In the genomic region with DNA sequence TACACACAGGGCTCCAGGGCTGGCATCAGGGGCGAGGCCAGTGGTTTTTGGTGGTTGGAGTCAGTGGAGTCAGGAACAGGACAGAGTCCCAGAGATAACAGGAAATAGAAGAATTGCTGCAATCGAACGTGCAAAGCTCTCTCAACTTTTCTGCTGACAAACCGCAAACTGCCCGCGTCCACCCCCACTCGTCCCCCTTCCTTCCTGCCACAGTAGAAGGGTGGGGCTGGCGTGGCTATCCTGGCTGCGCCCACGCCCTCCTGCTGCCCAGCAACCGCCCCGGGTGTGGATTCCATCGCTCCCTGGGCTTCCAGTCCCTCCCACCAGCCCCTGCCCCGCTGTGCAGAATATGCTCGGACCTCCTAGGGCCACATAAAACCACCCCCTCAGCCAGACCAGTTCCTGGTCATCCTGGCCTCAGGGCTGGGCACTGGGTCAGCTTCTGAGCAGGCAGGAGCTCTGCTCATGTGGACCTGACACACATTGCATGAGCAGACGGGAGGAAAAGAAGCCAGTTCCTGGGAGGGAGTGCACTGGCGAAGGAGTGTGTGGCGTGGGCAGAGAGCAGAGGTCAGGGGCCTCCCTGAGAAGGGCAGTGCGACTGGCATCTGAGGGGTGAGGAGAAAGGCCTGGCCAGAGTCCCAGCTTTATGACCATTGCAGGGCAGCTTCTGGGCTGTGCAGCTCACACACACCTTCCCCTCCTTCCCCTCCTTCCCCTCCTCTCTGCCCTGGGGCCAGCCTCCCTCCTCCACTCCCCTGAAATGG, we compare ENCODE assay signal across 8 cellular contexts.
DNase-seq lines count a peak whose midpoint lies in the region; ATAC-seq and TF ChIP-seq lines count a peak whose summit lies in the region.

No MANE protein-coding gene starts in this region.

- no peak overlapping the region for H2AFZ ChIP-seq in smooth muscle cell (ENCODE audit: low read depth)

- no peaks in the 10 kb centered on the region for H3K36me3 ChIP-seq in smooth muscle cell (ENCODE audit: low read depth)

- 69% methylated on average over 19 of the region's 19 CpGs for WGBS in smooth muscle cell (ENCODE audit: low lambda C conversion rate)

- TF ChIP-seq CTCF in fibroblast of the aortic adventitia (IDR thresholded peaks at IDR 0.05; ENCODE audit: insufficient read depth, low read length) (no peak), smooth muscle cell (IDR thresholded peaks at IDR 0.05; ENCODE audit: borderline replicate concordance, insufficient read depth, poor library complexity, severe bottlenecking) (no peak), GM20000 (IDR thresholded peaks at IDR 0.05; ENCODE audit: extremely low read depth, missing control alignments) (no peak)

- no peak for ATAC-seq in GM21360 (IDR thresholded peaks at IDR 0.05; ENCODE audit: unreplicated experiment)
- ATAC-seq in GM18873 (IDR thresholded peaks at IDR 0.05; ENCODE audit: low FRiP score, unreplicated experiment) = no peak

- no peak overlapping the region for H3K27ac ChIP-seq in smooth muscle cell (ENCODE audit: low read depth)

- no peaks in the 10 kb centered on the region for H4K20me1 ChIP-seq in smooth muscle cell (ENCODE audit: low read depth)

- H3F3A ChIP-seq in smooth muscle cell (ENCODE audit: low read depth) = no peaks in the 10 kb centered on the region

- no peak overlapping the region for H3K4me3 ChIP-seq in fibroblast of the aortic adventitia (ENCODE audit: low read depth, low read length)
- no peak overlapping the region for H3K4me3 ChIP-seq in smooth muscle cell

- no peaks in the 10 kb centered on the region for H3K27me3 ChIP-seq in smooth muscle cell (ENCODE audit: low read depth)

- DNase-seq in HT-29 (ENCODE audit: low spot score) (peak; percentile 61), SW 1271 (lab: John Stamatoyannopoulos, UW) (peak; percentile 18 to 80), fibroblast of the aortic adventitia (ENCODE audit: low read depth) (peak; percentile 16), smooth muscle cell (lab: John Stamatoyannopoulos, UW; ENCODE audit: unreplicated experiment) (no peak), GM20000 (ENCODE audit: low spot score) (no peak), dermis blood vessel endothelial cell (no peak)

- no peaks in the 10 kb centered on the region for H3K79me2 ChIP-seq in smooth muscle cell (ENCODE audit: low read depth)

- peak overlapping the region; percentile 22 for H3K4me2 ChIP-seq in smooth muscle cell

- no peaks in the 10 kb centered on the region for H3K4me1 ChIP-seq in smooth muscle cell (ENCODE audit: low read depth)

- H3K9ac ChIP-seq in smooth muscle cell (ENCODE audit: low read depth) = no peak overlapping the region

- H3K9me3 ChIP-seq in smooth muscle cell (replicated peaks; ENCODE audit: low read depth) = no peaks in the 10 kb centered on the region

Comparison
In these comparisons a context has a peak if more than half of its experiments do, and no peak if none do; other contexts are left out.
1. DNase-seq: peak in HT-29 (single experiment), SW 1271 (2 of 2) and fibroblast of the aortic adventitia (single experiment); none in smooth muscle cell (single experiment), GM20000 (single experiment) and dermis blood vessel endothelial cell (single experiment).